In genomic region chr6:106997392-106998257, GRCh38 we compare ENCODE assay signal across 8 cellular contexts. TPM values are rescaled to one million over a fixed set of nuclear protein-coding genes. Genes with fewer than 3 reads are reported as not detected.
DNase-seq lines count a peak whose midpoint lies in the region; ATAC-seq and TF ChIP-seq lines count a peak whose summit lies in the region.

No MANE protein-coding gene starts in this region.

- ATAC-seq in HG03469 (IDR thresholded peaks at IDR 0.05; ENCODE audit: unreplicated experiment) (peak; percentile 60), omental fat pad (ENCODE audit: low FRiP score) (no peak), HG02884 (IDR thresholded peaks at IDR 0.05; ENCODE audit: unreplicated experiment) (no peak)

- DNase-seq in EL (peak; percentile 71), NOMO-1 treated with dmso at 0.1 percent for 144 hours (lab: John Stamatoyannopoulos, UW; ENCODE audit: unreplicated experiment) (peak; percentile 48), activated T-cell treated with anti-CD3 and anti-CD28 coated beads for 1 hour (ENCODE audit: low read depth) (peak; percentile 23), fibroblast of villous mesenchyme (ENCODE audit: low read depth) (peak; percentile 60), putamen (ENCODE audit: low spot score) (peak; percentile 18), omental fat pad (ENCODE audit: low spot score) (no peak)

- no peak overlapping the region for H3K4me3 ChIP-seq in fibroblast of villous mesenchyme (ENCODE audit: low read depth, low read length)

- TF ChIP-seq CTCF in fibroblast of villous mesenchyme (IDR thresholded peaks at IDR 0.05; ENCODE audit: insufficient read depth, low read depth, low read length) (peak; percentile 95), omental fat pad (IDR thresholded peaks at IDR 0.05) (no peak)

RNA-seq across cellular contexts. Expression of gene CD24, which starts 23.1 kb away (rescaled TPM):
- total RNA-seq in fibroblast of villous mesenchyme (1.3 and 4.3 TPM in 2 replicates), omental fat pad (10 to 100 TPM in 1 of 4 donors, under 1 TPM in 3; 0.37 to 12.9 (median 0.73) TPM)

RNA-seq across cellular contexts. Expression of gene MTRES1, which starts 30.4 kb away (rescaled TPM):
- total RNA-seq in fibroblast of villous mesenchyme (12.1 and 12.2 TPM in 2 replicates), omental fat pad (10 to 100 TPM; 10.2 to 17.3 (median 13.2) TPM)
